In the genomic region with DNA sequence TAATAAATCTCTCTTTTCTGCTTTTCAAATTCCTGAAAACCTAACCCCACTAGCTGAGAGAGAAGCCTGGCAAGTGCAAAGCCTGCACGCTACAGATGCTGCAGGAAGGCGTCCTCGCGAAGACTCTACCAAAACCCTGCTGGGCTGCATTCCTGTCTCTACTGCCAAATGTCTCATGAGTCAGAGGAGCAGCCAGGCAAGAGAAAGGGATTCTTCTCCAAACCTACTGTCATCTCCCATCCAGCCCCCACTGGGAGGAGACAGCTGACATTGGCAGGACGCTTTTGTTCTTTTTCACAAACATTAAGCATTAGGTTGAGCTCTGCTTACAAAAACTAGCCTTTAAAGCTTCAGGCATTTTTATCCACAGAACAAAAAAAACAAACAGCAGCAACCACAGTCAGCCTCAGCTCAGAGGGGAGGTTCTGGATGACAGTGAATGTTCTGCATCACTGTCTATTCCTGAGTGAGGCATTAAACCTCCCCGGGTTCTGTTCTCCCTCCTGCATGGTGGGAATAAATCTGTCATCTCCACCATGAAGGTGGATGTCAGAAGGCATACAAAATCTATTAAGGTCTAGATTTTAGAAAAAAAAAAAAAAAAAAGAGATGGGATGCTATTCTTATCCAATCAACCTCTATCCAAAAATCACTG, we compare ENCODE assay signal across 14 cellular contexts. TPM values are rescaled to one million over a fixed set of nuclear protein-coding genes. Genes with fewer than 3 reads are reported as not detected.
DNase-seq lines count a peak whose midpoint lies in the region; ATAC-seq and TF ChIP-seq lines count a peak whose summit lies in the region.
"Had no signal": no experiment of that assay in that cellular context is flagged by ENCODE, and none has a peak within 500 bp of the region (broad histone marks: within the 10 kb centered on the region; RNA-seq: fewer than 3 reads in every experiment).

No MANE protein-coding gene starts in this region.

- ATAC-seq in left lung (peak; percentile 41), HG02763 (IDR thresholded peaks at IDR 0.05; ENCODE audit: unreplicated experiment) (no peak)
- ATAC-seq: GM12878 had no signal

- peaks cover 18% of the 10 kb centered on the region for H3K4me1 Mint-ChIP-seq in chondrocyte (ENCODE audit: low read depth)

- H3K27ac ChIP-seq in left lung = no peak overlapping the region
- H3K27ac ChIP-seq: uterus had no signal

- peak overlapping the region; percentile 36 for H3K27ac Mint-ChIP-seq in chondrocyte (ENCODE audit: unreplicated experiment)
- H3K27ac Mint-ChIP-seq: activated CD4-positive, alpha-beta T cell treated with anti-CD3 and anti-CD28 coated beads, Interleukin-2, amount 10 ng/mL, durations not matched to agents 7 days and 5 days; CD4-positive, alpha-beta T cell had no signal

- H3K9me3 ChIP-seq in left lung = no peaks in the 10 kb centered on the region
- H3K9me3 ChIP-seq: uterus had no signal

- H3K27me3 ChIP-seq in left lung = peaks cover 0 to 7% of the 10 kb centered on the region in 2 donors
- H3K27me3 ChIP-seq: uterus had no signal

- DNase-seq in COR-L47 (lab: John Stamatoyannopoulos, UW) (peak; percentile 64), NCI-H1694 treated with DMSO at 0.1 percent for 48 hours (lab: John Stamatoyannopoulos, UW) (peak; percentile 43), chondrocyte (ENCODE audit: low spot score) (no peak), left lung (no peak), glomerular visceral epithelial cell (ENCODE audit: extremely low spot score) (no peak), CD1c-positive myeloid dendritic cell (ENCODE audit: extremely low spot score) (no peak)
- no peak for DNase-seq in activated T-cell treated with anti-CD3 and anti-CD28 coated beads, Interleukin-2, amount 50 U/mL, for 48 hours
- DNase-seq: activated CD4-positive, alpha-beta T cell treated with anti-CD3 and anti-CD28 coated beads, Interleukin-2, amount 10 ng/mL, durations not matched to agents 7 days and 5 days; activated naive CD4-positive, alpha-beta T cell treated with Interleukin-2 at 50 U/mL for 16 hours; CD4-positive, alpha-beta T cell; naive B cell had no signal

- no peak overlapping the region for H3K4me3 ChIP-seq in left lung
- H3K4me3 ChIP-seq: GM12878, uterus had no signal

- no peak overlapping the region for H3K4me3 Mint-ChIP-seq in chondrocyte (ENCODE audit: unreplicated experiment)
- H3K4me3 Mint-ChIP-seq: activated CD4-positive, alpha-beta T cell treated with anti-CD3 and anti-CD28 coated beads, Interleukin-2, amount 10 ng/mL, durations not matched to agents 7 days and 5 days; CD4-positive, alpha-beta T cell; naive B cell had no signal

- no peaks in the 10 kb centered on the region for H3K36me3 ChIP-seq in left lung
- H3K36me3 ChIP-seq: uterus had no signal

- TF ChIP-seq CTCF in chondrocyte (IDR thresholded peaks at IDR 0.05) = no peak
- TF ChIP-seq CTCF in left lung (IDR thresholded peaks at IDR 0.05) = no peak

- H3K9me3 Mint-ChIP-seq in chondrocyte (ENCODE audit: low read depth) = no peaks in the 10 kb centered on the region
- H3K9me3 Mint-ChIP-seq: CD4-positive, alpha-beta T cell had no signal

- no peaks in the 10 kb centered on the region for H3K27me3 Mint-ChIP-seq in chondrocyte (ENCODE audit: low read depth)

- peaks cover 0 to 2% of the 10 kb centered on the region in 2 donors for H3K4me1 ChIP-seq in left lung
- H3K4me1 ChIP-seq: uterus had no signal

- intact Hi-C loops in left lung (cut with DNase I) = no loop called here

- H3K36me3 Mint-ChIP-seq in chondrocyte (ENCODE audit: low read depth) = peaks cover 5% of the 10 kb centered on the region

RNA-seq across cellular contexts. Expression of gene CRMP1, which starts 17.9 kb away (rescaled TPM):
- 36.6 to 59.5 TPM (median 57.7 TPM) in 3 replicates for total RNA-seq in chondrocyte
- total RNA-seq in left lung = 1 to 10 TPM; 5.2 to 5.4 TPM
- total RNA-seq: CD4-positive, alpha-beta T cell had no signal

Comparison
In these comparisons a context has a peak if more than half of its experiments do, and no peak if none do; other contexts are left out.
1. DNase-seq: peak in COR-L47 (single experiment) and NCI-H1694 treated with DMSO at 0.1 percent for 48 hours (single experiment); none in chondrocyte (single experiment), left lung (0 of 2), activated T-cell treated with anti-CD3 and anti-CD28 coated beads, Interleukin-2, amount 50 U/mL, for 48 hours (0 of 2), glomerular visceral epithelial cell (single experiment) and CD1c-positive myeloid dendritic cell (single experiment).